In the genomic region with DNA sequence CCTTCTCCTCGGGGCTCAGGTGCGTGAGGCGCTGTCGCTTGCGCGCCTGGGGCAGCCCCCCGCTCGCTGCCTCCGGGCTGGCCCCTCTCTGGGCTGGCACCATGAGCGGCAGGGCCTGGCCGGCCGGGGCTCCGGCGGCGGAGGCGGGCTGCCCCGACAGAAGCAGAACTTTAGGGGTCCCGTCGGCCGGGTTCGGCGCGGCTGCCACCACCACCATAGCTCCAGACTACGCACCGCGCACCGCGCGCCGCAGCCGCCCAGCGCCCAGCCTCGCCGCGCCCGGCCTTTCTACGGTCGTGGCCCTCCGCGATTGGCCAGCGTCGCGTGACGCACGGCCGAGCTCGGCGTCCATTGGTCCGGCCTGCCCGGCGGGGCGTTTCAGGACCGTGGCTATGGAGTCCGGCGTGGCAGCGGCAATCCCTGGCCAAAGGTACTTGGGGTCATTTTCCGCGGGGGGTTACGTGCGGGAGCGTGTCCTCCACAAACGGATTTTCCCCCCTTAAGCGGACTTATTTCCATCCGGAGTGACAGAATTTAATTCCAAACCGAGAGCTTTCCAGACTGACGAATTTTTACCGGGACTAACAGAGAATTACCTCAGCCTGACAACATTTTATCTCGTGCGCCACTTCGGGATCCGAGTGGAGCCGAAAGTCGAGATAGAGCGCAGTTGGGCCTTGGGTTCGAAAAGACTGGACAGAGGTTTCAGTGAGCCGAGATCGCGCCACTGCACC, we compare ENCODE assay signal across 8 cellular contexts. TPM values are rescaled to one million over a fixed set of nuclear protein-coding genes. Genes with fewer than 3 reads are reported as not detected.
DNase-seq lines count a peak whose midpoint lies in the region; ATAC-seq and TF ChIP-seq lines count a peak whose summit lies in the region.

A gene (minus strand): TSS at position 262 of the 734 bp plus-strand sequence.

- no peaks in the 10 kb centered on the region for H3K27me3 ChIP-seq in right atrium auricular region
- H3K27me3 ChIP-seq in psoas muscle (ENCODE audit: insufficient read depth in 3 of 3, low read length in 2 of 3) = no peaks in the 10 kb centered on the region

- peak; percentile 94 for ATAC-seq in HG02798 (IDR thresholded peaks at IDR 0.05; ENCODE audit: poor library complexity, unreplicated experiment)
- peak; percentile 88 to 95 (median 92) for ATAC-seq in psoas muscle

- TF ChIP-seq CTCF in GM13976 (IDR thresholded peaks at IDR 0.05; ENCODE audit: borderline replicate concordance, control extremely low read depth, extremely low read depth, insufficient read depth, missing control alignments) (no peak), right atrium auricular region (IDR thresholded peaks at IDR 0.05) (no peak), psoas muscle (IDR thresholded peaks at IDR 0.05) (no peak)

- no peaks in the 10 kb centered on the region for H3K9me3 ChIP-seq in right atrium auricular region
- H3K9me3 ChIP-seq in psoas muscle = no peaks in the 10 kb centered on the region

- 0% methylated on average over 56 to 78 of the region's 78 CpGs for WGBS in psoas muscle, 3 donors
- under 1% methylated on average over 78 of the region's 78 CpGs for WGBS in urinary bladder

- peaks cover 34% of the 10 kb centered on the region for H3K36me3 ChIP-seq in right atrium auricular region
- H3K36me3 ChIP-seq in psoas muscle (ENCODE audit: insufficient read depth in 1 of 2, low read depth in 1 of 2) = peaks cover 13 to 35% of the 10 kb centered on the region in 2 donors
- H3K36me3 ChIP-seq in urinary bladder (ENCODE audit: insufficient read depth) = peaks cover 4% of the 10 kb centered on the region

- DNase-seq in GM13976 (ENCODE audit: low spot score) = peak; percentile 97
- peak; percentile 90 for DNase-seq in NCI-H146 (lab: John Stamatoyannopoulos, UW)
- peak; percentile 29 to 95 (median 89) for DNase-seq in anterior cingulate cortex (lab: John Stamatoyannopoulos, UW)
- DNase-seq in right atrium auricular region (ENCODE audit: low spot score) = peak; percentile 97
- peak; percentile 95 to 97 for DNase-seq in psoas muscle

- H3K4me3 ChIP-seq in right atrium auricular region (peak within 1 kb of the TSS; percentile 96 to 99), psoas muscle (peak within 1 kb of the TSS; percentile 82), urinary bladder (ENCODE audit: low read depth, low read length) (peak within 1 kb of the TSS; percentile 92)

- in situ Hi-C loops in GM13976 (cut with MboI; ENCODE audit: low sequenced_read_pairs, unreplicated experiment) = loop anchor here (25.0 kb wide), 1 partner anchor 913 kb away; no protein-coding TSS in a partner anchor

- H3K4me1 ChIP-seq in right atrium auricular region (peaks cover 0 to 57% of the 10 kb centered on the region in 2 donors), psoas muscle (peaks cover 36% of the 10 kb centered on the region), urinary bladder (ENCODE audit: insufficient read depth) (no peaks in the 10 kb centered on the region)

- intact Hi-C loops in T-helper 2 cell treated with Interferon-gamma antibody and Interleukin-4, amounts not matched to agents 100 ng/mL and 5 ng/mL, for 36 hours (cut with micrococcal nuclease) = loop anchor here (2.0 to 5.0 kb wide), 2 partner anchors 58 to 82 kb away; a partner anchor contains a TSS
- intact Hi-C loops in psoas muscle (cut with DNase I) = loop anchor here in 1 of 2 donors (1.0 to 2.0 kb wide), 2 partner anchors 28 to 58 kb away; a partner anchor contains a TSS

- peak within 1 kb of the TSS; percentile 100 for H3K27ac ChIP-seq in right atrium auricular region
- peak within 1 kb of the TSS; percentile 100 for H3K27ac ChIP-seq in psoas muscle
- H3K27ac ChIP-seq in urinary bladder (ENCODE audit: low read depth) = peak within 1 kb of the TSS; percentile 100

RNA-seq across cellular contexts. Expression of the gene that starts here (rescaled TPM):
- 213 and 215 TPM in 2 replicates for total RNA-seq in T-helper 2 cell treated with Interferon-gamma antibody and Interleukin-4, amounts not matched to agents 100 ng/mL and 5 ng/mL, for 36 hours
- 100 to 1,000 TPM; 104 to 160 TPM for total RNA-seq in right atrium auricular region
- 100 to 1,000 TPM in 2 of 4 donors, 10 to 100 TPM in 2; 38.9 to 151 (median 98.8) TPM for total RNA-seq in psoas muscle
- polyA plus RNA-seq in psoas muscle = 100 to 1,000 TPM in 2 of 3 donors, 10 to 100 TPM in 1; 82.6 to 173 (median 110) TPM
- 168 TPM for total RNA-seq in urinary bladder
- 68.1 TPM for polyA plus RNA-seq in urinary bladder

Comparison
In these comparisons a context has a peak if more than half of its experiments do, and no peak if none do; other contexts are left out.
1. Peak in every context shown above with its lines: DNase-seq, ATAC-seq, H3K4me3 ChIP-seq and H3K27ac ChIP-seq.